ENCODE assay signal across 24 cellular contexts in the genomic region with DNA sequence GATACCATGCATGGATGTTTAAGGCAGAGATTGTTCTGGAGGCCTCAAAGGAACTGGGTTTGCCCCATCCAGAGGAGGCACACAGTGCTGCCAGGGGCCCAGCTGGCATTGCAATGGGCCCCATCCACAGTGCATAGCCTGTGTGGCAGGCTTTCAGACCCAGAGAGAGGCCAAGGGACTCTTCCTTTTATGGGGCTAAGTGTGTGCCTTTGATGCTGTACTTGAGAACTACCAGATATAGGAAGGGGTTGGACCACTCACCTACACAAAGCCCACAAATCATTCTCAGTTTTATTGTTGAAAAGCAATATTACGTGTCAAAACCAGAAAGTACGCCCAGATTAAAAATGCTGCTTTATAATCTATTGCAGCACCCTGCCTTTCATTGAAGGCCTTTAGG.
A peak's percentile ranks its signal among the peaks of the same experiment; 100 is the strongest.
DNase-seq lines count a peak whose midpoint lies in the region; ATAC-seq and TF ChIP-seq lines count a peak whose summit lies in the region.
"Had no signal": no experiment of that assay in that cellular context is flagged by ENCODE, and none has a peak within 500 bp of the region (broad histone marks: within the 10 kb centered on the region; RNA-seq: fewer than 3 reads in every experiment).

No MANE protein-coding gene starts in this region.

- H3K36me3 ChIP-seq in mammary epithelial cell (ENCODE audit: insufficient read depth, low read length): no peaks in the 10 kb centered on the region
- H3K36me3 ChIP-seq: gastrocnemius medialis, upper lobe of right lung had no signal

- H3K9ac ChIP-seq in mammary epithelial cell (ENCODE audit: insufficient read depth, low read length): no peak overlapping the region
- H3K9ac ChIP-seq: GM23248 had no signal

- H3K27ac ChIP-seq in mammary epithelial cell (ENCODE audit: insufficient read depth, low read depth, low read length): no peak overlapping the region
- H3K27ac ChIP-seq: gastrocnemius medialis, GM23248, upper lobe of right lung had no signal

- H3K4me1 ChIP-seq in mammary epithelial cell (ENCODE audit: insufficient read depth, low read length): no peaks in the 10 kb centered on the region
- H3K4me1 ChIP-seq: gastrocnemius medialis, upper lobe of right lung had no signal

- H3K9me3 ChIP-seq in mammary epithelial cell (replicated peaks; ENCODE audit: insufficient read depth, low read length): no peaks in the 10 kb centered on the region
- H3K9me3 ChIP-seq: gastrocnemius medialis, upper lobe of right lung had no signal

- ATAC-seq in GM18498 (IDR thresholded peaks at IDR 0.05; ENCODE audit: unreplicated experiment): peak; percentile 70
- ATAC-seq in GM19328 (IDR thresholded peaks at IDR 0.05; ENCODE audit: unreplicated experiment): peak; percentile 59
- ATAC-seq in HG02840 (IDR thresholded peaks at IDR 0.05; ENCODE audit: low FRiP score, unreplicated experiment): peak; percentile 56
- ATAC-seq in HG03565 (IDR thresholded peaks at IDR 0.05; ENCODE audit: unreplicated experiment): peak; percentile 73
- ATAC-seq: esophagus mucosa, gastrocnemius medialis, upper lobe of right lung had no signal

- CTCF ChIA-PET in mammary epithelial cell (lab: Charles Lee; ENCODE audit: low non-redundant PET): no interaction called here

- no peak for TF ChIP-seq CTCF in mammary epithelial cell (conservative IDR thresholded peaks at IDR 0.05 in 1 of 2, IDR thresholded peaks at IDR 0.05 in 1 of 2; ENCODE audit: extremely low read depth in 1 of 2, insufficient read depth in 1 of 2, low read depth in 1 of 2, low read length in 2 of 2)

- no peak overlapping the region for H3K4me3 ChIP-seq in mammary epithelial cell (replicated peaks in 1 of 3; ENCODE audit: insufficient read depth in 1 of 3, low read depth in 2 of 3, low read length in 3 of 3)
- H3K4me3 ChIP-seq: gastrocnemius medialis, GM23248, upper lobe of right lung had no signal

- no peak overlapping the region for H3K4me2 ChIP-seq in mammary epithelial cell (ENCODE audit: insufficient read depth, low read depth, low read length)

- no TSS peak for BruUV-seq in mammary epithelial cell (replicated peaks; lab: Mats Ljungman, UMichigan)

- WGBS in mammary epithelial cell (ENCODE audit: low coverage, missing lambda C conversion rate): 100% methylated on average over 2 of the region's 2 CpGs

- H2AFZ ChIP-seq in mammary epithelial cell (ENCODE audit: low read depth, low read length): no peak overlapping the region
- H2AFZ ChIP-seq: GM23248 had no signal

- dilution Hi-C loops in mammary epithelial cell (cut with HindIII; ENCODE audit: low sequenced_read_pairs): no loop called here

- intact Hi-C loops in mammary epithelial cell (cut with micrococcal nuclease): no loop called here

- H3K27me3 ChIP-seq in mammary epithelial cell (ENCODE audit: insufficient read depth, low read length): no peaks in the 10 kb centered on the region
- H3K27me3 ChIP-seq: gastrocnemius medialis, upper lobe of right lung had no signal

- in situ Hi-C loops in mammary epithelial cell (cut with MboI; ENCODE audit: low sequenced_read_pairs in 2 of 2): no loop called here

- no peak for DNase-seq in mammary epithelial cell
- DNase-seq in T1000 (lab: John Stamatoyannopoulos, UW): no peak
- DNase-seq in NCI-H1694 (lab: John Stamatoyannopoulos, UW): no peak
- DNase-seq in middle frontal gyrus (ENCODE audit: extremely low spot score, low spot score): no peak
- DNase-seq: activated CD4-positive, alpha-beta T cell treated with anti-CD3 and anti-CD28 coated beads, Interleukin-2, amount 50 U/mL, for 1 hour; activated T-cell treated with anti-CD3 and anti-CD28 coated beads, Interleukin-2, amount 50 U/mL, for 48 hours; CD4-positive, alpha-beta T cell; DMS153; effector CD8-positive, alpha-beta T cell; gastrocnemius medialis; GM23248; kidney glomerular epithelial cell; naive B cell; NCI-H146; NCI-H2171 treated with DMSO at 0.1 percent for 48 hours; NCI-H526 treated with DMSO at 0.1 percent for 48 hours; retina; SHP77 treated with DMSO at 0.1 percent for 48 hours; upper lobe of right lung had no signal

- no peaks in the 10 kb centered on the region for H4K20me1 ChIP-seq in mammary epithelial cell (ENCODE audit: insufficient read depth, low read length)

- H3K79me2 ChIP-seq in mammary epithelial cell (ENCODE audit: insufficient read depth, low read length): no peaks in the 10 kb centered on the region
